2 cellular contexts compared by ENCODE assay signal in genomic region chr2:222862915-222863544, GRCh38.
A peak's percentile ranks its signal among the peaks of the same experiment; 100 is the strongest.
TF ChIP-seq lines count a peak whose summit lies in the region.

No MANE protein-coding gene starts in this region.

TF ChIP-seq in A549, 52 proteins besides CTCF, POLR2A, EP300 and RAD21:
- TF ChIP-seq, protein P1, sequence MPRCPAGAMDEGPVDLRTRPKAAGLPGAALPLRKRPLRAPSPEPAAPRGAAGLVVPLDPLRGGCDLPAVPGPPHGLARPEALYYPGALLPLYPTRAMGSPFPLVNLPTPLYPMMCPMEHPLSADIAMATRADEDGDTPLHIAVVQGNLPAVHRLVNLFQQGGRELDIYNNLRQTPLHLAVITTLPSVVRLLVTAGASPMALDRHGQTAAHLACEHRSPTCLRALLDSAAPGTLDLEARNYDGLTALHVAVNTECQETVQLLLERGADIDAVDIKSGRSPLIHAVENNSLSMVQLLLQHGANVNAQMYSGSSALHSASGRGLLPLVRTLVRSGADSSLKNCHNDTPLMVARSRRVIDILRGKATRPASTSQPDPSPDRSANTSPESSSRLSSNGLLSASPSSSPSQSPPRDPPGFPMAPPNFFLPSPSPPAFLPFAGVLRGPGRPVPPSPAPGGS (IDR thresholded peaks at IDR 0.05), result no peak
- TF ChIP-seq MAFK (IDR thresholded peaks at IDR 0.05; ENCODE audit: partially characterized antibody), result no peak
- TF ChIP-seq, protein P2, sequence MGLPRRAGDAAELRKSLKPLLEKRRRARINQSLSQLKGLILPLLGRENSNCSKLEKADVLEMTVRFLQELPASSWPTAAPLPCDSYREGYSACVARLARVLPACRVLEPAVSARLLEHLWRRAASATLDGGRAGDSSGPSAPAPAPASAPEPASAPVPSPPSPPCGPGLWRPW (IDR thresholded peaks at IDR 0.05), result no peak
- no peak for TF ChIP-seq CHD2 (IDR thresholded peaks at IDR 0.05; ENCODE audit: low read length, partially characterized antibody)
- TF ChIP-seq BHLHE40 (IDR thresholded peaks at IDR 0.05; ENCODE audit: low read depth, low read length), result no peak
- no peak for TF ChIP-seq CBX8 (IDR thresholded peaks at IDR 0.05)
- no peak for TF ChIP-seq JUN (IDR thresholded peaks at IDR 0.05)
- no peak for TF ChIP-seq CBX2 (IDR thresholded peaks at IDR 0.05; ENCODE audit: borderline replicate concordance, low read depth)
- TF ChIP-seq NR3C1 (IDR thresholded peaks at IDR 0.05), result no peak
- TF ChIP-seq ESRRA (IDR thresholded peaks at IDR 0.05; ENCODE audit: borderline replicate concordance, low read length), result no peak
- TF ChIP-seq CHD4 (IDR thresholded peaks at IDR 0.05; ENCODE audit: borderline replicate concordance), result no peak
- no peak for TF ChIP-seq ZSCAN20 (CRISPR knock-in tag; IDR thresholded peaks at IDR 0.05)
- no peak for TF ChIP-seq GATA3 (IDR thresholded peaks at IDR 0.05; ENCODE audit: borderline replicate concordance)

TF ChIP-seq in K562, 482 proteins besides CTCF, POLR2A, EP300 and RAD21:
- TF ChIP-seq MEIS2 (IDR thresholded peaks at IDR 0.05; ENCODE audit: partially characterized antibody) (peak; percentile 40), ZNF217 (CRISPR knock-in tag; IDR thresholded peaks at IDR 0.05) (no peak), KLF6 (CRISPR knock-in tag; IDR thresholded peaks at IDR 0.05; ENCODE audit: borderline replicate concordance) (no peak), KDM1A (IDR thresholded peaks at IDR 0.05) (0 out of 4 replicates have a peak, but pooled peaks of 1 of the 2 experiments have one; percentile 12), HMG20A (CRISPR knock-in tag; conservative IDR thresholded peaks at IDR 0.05) (no peak), SP1 (CRISPR knock-in tag; IDR thresholded peaks at IDR 0.05) (no peak), RBFOX2 (IDR thresholded peaks at IDR 0.05; ENCODE audit: low read depth, low read length) (peak; percentile 18; the same call in 1 of the 2 replicates), SIX5 (IDR thresholded peaks at IDR 0.05; ENCODE audit: borderline replicate concordance in 1 of 2, insufficient read depth in 1 of 2, low read depth in 1 of 2, low read length in 2 of 2) (no peak), ZNF778 (CRISPR knock-in tag; IDR thresholded peaks at IDR 0.05) (no peak), NR1H2 (CRISPR knock-in tag; IDR thresholded peaks at IDR 0.05) (no peak), RFX1 (IDR thresholded peaks at IDR 0.05) (no peak)
- TF ChIP-seq, protein P3, sequence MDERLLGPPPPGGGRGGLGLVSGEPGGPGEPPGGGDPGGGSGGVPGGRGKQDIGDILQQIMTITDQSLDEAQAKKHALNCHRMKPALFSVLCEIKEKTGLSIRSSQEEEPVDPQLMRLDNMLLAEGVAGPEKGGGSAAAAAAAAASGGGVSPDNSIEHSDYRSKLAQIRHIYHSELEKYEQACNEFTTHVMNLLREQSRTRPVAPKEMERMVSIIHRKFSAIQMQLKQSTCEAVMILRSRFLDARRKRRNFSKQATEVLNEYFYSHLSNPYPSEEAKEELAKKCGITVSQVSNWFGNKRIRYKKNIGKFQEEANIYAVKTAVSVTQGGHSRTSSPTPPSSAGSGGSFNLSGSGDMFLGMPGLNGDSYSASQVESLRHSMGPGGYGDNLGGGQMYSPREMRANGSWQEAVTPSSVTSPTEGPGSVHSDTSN (CRISPR knock-in tag; IDR thresholded peaks at IDR 0.05; ENCODE audit: low read depth), result no peak
- TF ChIP-seq, protein P3 (tag; conservative IDR thresholded peaks at IDR 0.05; ENCODE audit: low read depth), result peak; percentile 30; the same call in 1 of the 2 replicates
